In genomic region chr6:37172991-37173572, GRCh38 we compare ENCODE assay signal across 7 cellular contexts. TPM values are rescaled to one million over a fixed set of nuclear protein-coding genes. Genes with fewer than 3 reads are reported as not detected.
A peak's percentile ranks its signal among the peaks of the same experiment; 100 is the strongest.
DNase-seq lines count a peak whose midpoint lies in the region; ATAC-seq and TF ChIP-seq lines count a peak whose summit lies in the region.

No MANE protein-coding gene starts in this region.

- no peaks in the 10 kb centered on the region for H3K9me3 ChIP-seq in KOPT-K1 (ENCODE audit: insufficient read depth, low read length, poor library complexity, severe bottlenecking)
- H3K9me3 ChIP-seq in left lung: no peaks in the 10 kb centered on the region

- no peak for TF ChIP-seq CTCF in left lung (IDR thresholded peaks at IDR 0.05)

- H3K27me3 Mint-ChIP-seq in activated T-helper 17 cell treated with anti-CD3 and anti-CD28 coated beads, Interleukin-2, amount 50 U/mL, for 72 hours: no peaks in the 10 kb centered on the region

- intact Hi-C loops in left lung (cut with DNase I): loop anchor here (5.0 to 10.0 kb wide), 3 partner anchors 118 to 148 kb away; no protein-coding TSS in a partner anchor

- ATAC-seq in activated T-helper 17 cell treated with anti-CD3 and anti-CD28 coated beads, Interleukin-2, amount 50 U/mL, for 72 hours (replicated peaks): no peak
- no peak for ATAC-seq in left lung

- H3K27ac ChIP-seq in KOPT-K1 (ENCODE audit: low read depth, low read length, poor library complexity, severe bottlenecking) (peak overlapping the region; percentile 95), left lung (peak overlapping the region; percentile 5 to 97), substantia nigra (ENCODE audit: low read depth, low read length, poor library complexity, severe bottlenecking) (peak overlapping the region; percentile 5)

- peak overlapping the region; percentile 98 for H3K4me3 Mint-ChIP-seq in activated T-helper 17 cell treated with anti-CD3 and anti-CD28 coated beads, Interleukin-2, amount 50 U/mL, for 72 hours

- peaks cover 83% of the 10 kb centered on the region for H3K36me3 Mint-ChIP-seq in activated T-helper 17 cell treated with anti-CD3 and anti-CD28 coated beads, Interleukin-2, amount 50 U/mL, for 72 hours (ENCODE audit: low read depth)

- peaks cover 0 to 69% of the 10 kb centered on the region in 2 donors for H3K4me1 ChIP-seq in left lung

- DNase-seq in left lung (no peak), substantia nigra (lab: John Stamatoyannopoulos, UW) (no peak), NK-92 (lab: John Stamatoyannopoulos, UW; ENCODE audit: unreplicated experiment) (no peak), iPS-NIHi11 (ENCODE audit: low spot score) (no peak), kidney tubule cell (ENCODE audit: low spot score) (no peak)

- H3K36me3 ChIP-seq in KOPT-K1 (ENCODE audit: insufficient read depth, low read length) (peaks cover 61% of the 10 kb centered on the region), left lung (peaks cover 3 to 52% of the 10 kb centered on the region in 2 donors)

- peak overlapping the region; percentile 99 for H3K27ac Mint-ChIP-seq in activated T-helper 17 cell treated with anti-CD3 and anti-CD28 coated beads, Interleukin-2, amount 50 U/mL, for 72 hours

- no peaks in the 10 kb centered on the region for H3K9me3 Mint-ChIP-seq in activated T-helper 17 cell treated with anti-CD3 and anti-CD28 coated beads, Interleukin-2, amount 50 U/mL, for 72 hours

- peak overlapping the region; percentile 73 to 95 for H3K4me3 ChIP-seq in left lung

- no peaks in the 10 kb centered on the region for H3K27me3 ChIP-seq in left lung

- peaks cover 48% of the 10 kb centered on the region for H3K4me1 Mint-ChIP-seq in activated T-helper 17 cell treated with anti-CD3 and anti-CD28 coated beads, Interleukin-2, amount 50 U/mL, for 72 hours

RNA-seq across cellular contexts. Expression of gene PIM1, which starts 3.1 kb away (rescaled TPM):
- total RNA-seq in activated T-helper 17 cell treated with anti-CD3 and anti-CD28 coated beads, Interleukin-2, amount 50 U/mL, for 72 hours: 100 to 1,000 TPM; 246 to 403 TPM
- 10 to 100 TPM; 42.2 to 89.8 TPM for total RNA-seq in left lung

Comparison
In these comparisons a context has a peak if more than half of its experiments do, and no peak if none do; other contexts are left out.
1. H3K27ac ChIP-seq: peak in every context shown above with its lines; median percentile 95 in KOPT-K1; 51 in left lung; 5 in substantia nigra.